In genomic region chr3:81299486-81299885, GRCh38 we compare ENCODE assay signal across 14 cellular contexts.
"Had no signal": no experiment of that assay in that cellular context is flagged by ENCODE, and none has a peak within 500 bp of the region (broad histone marks: within the 10 kb centered on the region; RNA-seq: fewer than 3 reads in every experiment).

No MANE protein-coding gene starts in this region.

- H3K27ac Mint-ChIP-seq: naive thymus-derived CD4-positive, alpha-beta T cell had no signal

- H3K4me3 Mint-ChIP-seq: naive thymus-derived CD4-positive, alpha-beta T cell; nephron progenitor cell had no signal

- H3K27me3 Mint-ChIP-seq: naive thymus-derived CD4-positive, alpha-beta T cell had no signal

- DNase-seq: effector memory CD4-positive, alpha-beta T cell; heart left ventricle; hippocampal formation; left colon; left ventricle myocardium superior; mesendoderm; naive thymus-derived CD4-positive, alpha-beta T cell; nephron progenitor cell; sigmoid colon; stimulated activated naive CD4-positive, alpha-beta T cell; stomach; substantia nigra; transverse colon had no signal

- H3K36me3 Mint-ChIP-seq: naive thymus-derived CD4-positive, alpha-beta T cell had no signal

- ATAC-seq: esophagus mucosa; heart left ventricle; left colon; left ventricle myocardium superior; naive thymus-derived CD4-positive, alpha-beta T cell had no signal

- H3K4me1 Mint-ChIP-seq: naive thymus-derived CD4-positive, alpha-beta T cell had no signal

- H3K9me3 Mint-ChIP-seq: nephron progenitor cell had no signal
